14 cellular contexts compared by ENCODE assay signal in genomic region chr20:14830466-14830865, GRCh38.
DNase-seq lines count a peak whose midpoint lies in the region; ATAC-seq, FAIRE-seq and TF ChIP-seq lines count a peak whose summit lies in the region.
"Had no signal": no experiment of that assay in that cellular context is flagged by ENCODE, and none has a peak within 500 bp of the region (broad histone marks: within the 10 kb centered on the region; RNA-seq: fewer than 3 reads in every experiment).

No MANE protein-coding gene starts in this region.

- no peaks in the 10 kb centered on the region for H3K9me2 ChIP-seq in SK-N-SH

- H3K9ac ChIP-seq in SK-N-SH = no peak overlapping the region
- H3K9ac ChIP-seq: BLaER1 treated with 17β-estradiol and CSF1 and Interleukin-3, amounts not matched to agents 10 nM and 100 nM had no signal

- peak; percentile 69 for ATAC-seq in GM19455 (IDR thresholded peaks at IDR 0.05; ENCODE audit: unreplicated experiment)
- ATAC-seq in HG02973 (IDR thresholded peaks at IDR 0.05; ENCODE audit: unreplicated experiment) = peak; percentile 71
- ATAC-seq: left cardiac atrium, Right ventricle myocardium inferior had no signal

- H3F3A ChIP-seq in SK-N-SH (replicated peaks; ENCODE audit: insufficient read depth) = no peaks in the 10 kb centered on the region

- H3K4me2 ChIP-seq in SK-N-SH = no peak overlapping the region
- H3K4me2 ChIP-seq: BLaER1 treated with 17β-estradiol and CSF1 and Interleukin-3, amounts not matched to agents 10 nM and 100 nM had no signal

- no peak for TF ChIP-seq CTCF in SK-N-SH (IDR thresholded peaks at IDR 0.05)

- no peak for TF ChIP-seq POLR2A in GM12892 (IDR thresholded peaks at IDR 0.05; ENCODE audit: low read depth, low read length)

- H3K4me1 ChIP-seq in SK-N-SH (ENCODE audit: control insufficient read depth in 1 of 2, insufficient read depth in 2 of 2, low read depth in 1 of 2, low read length in 1 of 2) = no peaks in the 10 kb centered on the region
- H3K4me1 ChIP-seq: BLaER1 treated with 17β-estradiol and CSF1 and Interleukin-3, amounts not matched to agents 10 nM and 100 nM had no signal

- H3K4me3 ChIP-seq in SK-N-SH (ENCODE audit: low read depth in 2 of 2, low read length in 1 of 2) = no peak overlapping the region
- H3K4me3 ChIP-seq: BLaER1 treated with 17β-estradiol and CSF1 and Interleukin-3, amounts not matched to agents 10 nM and 100 nM had no signal

- no peaks in the 10 kb centered on the region for H3K9me3 ChIP-seq in SK-N-SH
- H3K9me3 ChIP-seq: BLaER1 treated with 17β-estradiol and CSF1 and Interleukin-3, amounts not matched to agents 10 nM and 100 nM had no signal

- H3K79me2 ChIP-seq in SK-N-SH (ENCODE audit: insufficient read depth) = no peaks in the 10 kb centered on the region

- H3K36me3 ChIP-seq in SK-N-SH (replicated peaks in 1 of 2; ENCODE audit: control insufficient read depth in 1 of 2, insufficient read depth in 2 of 2, low read length in 1 of 2) = no peaks in the 10 kb centered on the region
- H3K36me3 ChIP-seq: BLaER1 treated with 17β-estradiol and CSF1 and Interleukin-3, amounts not matched to agents 10 nM and 100 nM had no signal

- no peaks in the 10 kb centered on the region for H4K20me1 ChIP-seq in SK-N-SH (ENCODE audit: insufficient read depth)
- H4K20me1 ChIP-seq: BLaER1 treated with 17β-estradiol and CSF1 and Interleukin-3, amounts not matched to agents 10 nM and 100 nM had no signal

- H2AFZ ChIP-seq in SK-N-SH (ENCODE audit: low read depth) = no peak overlapping the region

- no peaks in the 10 kb centered on the region for H3K27me3 ChIP-seq in SK-N-SH (ENCODE audit: insufficient read depth)
- H3K27me3 ChIP-seq: BLaER1 treated with 17β-estradiol and CSF1 and Interleukin-3, amounts not matched to agents 10 nM and 100 nM had no signal

- no peak for TF ChIP-seq EP300 in SK-N-SH (IDR thresholded peaks at IDR 0.05; ENCODE audit: borderline replicate concordance in 1 of 2, low read depth in 1 of 2, low read length in 1 of 2)

- CTCF ChIA-PET in SK-N-SH (lab: Yijun Ruan, JAX) = no interaction called here

- peak; percentile 90 for FAIRE-seq in GM12892 (lab: Jason Lieb, UNC)

- DNase-seq in GM12892 (ENCODE audit: insufficient read length) (no peak), NCI-H1417 treated with DMSO at 0.1 percent for 48 hours (lab: John Stamatoyannopoulos, UW) (peak; percentile 41), SK-N-SH (no peak), NCI-H774 (lab: John Stamatoyannopoulos, UW) (no peak), amniotic stem cell (lab: John Stamatoyannopoulos, UW) (no peak)
- DNase-seq in activated naive CD4-positive, alpha-beta T cell (lab: John Stamatoyannopoulos, UW) = no peak
- DNase-seq: activated CD4-positive, alpha-beta T cell treated with anti-CD3 and anti-CD28 coated beads, Interleukin-2, amount 50 U/mL, for 1 hour; amygdala; erythroblast; left cardiac atrium had no signal

- 96% methylated on average over 2 of the region's 2 CpGs for WGBS in SK-N-SH (ENCODE audit: low lambda C conversion rate)

- POLR2A ChIA-PET in SK-N-SH (lab: Yijun Ruan, JAX) = no interaction called here

- no peak overlapping the region for H3K27ac ChIP-seq in SK-N-SH (ENCODE audit: low read depth in 2 of 2, low read length in 1 of 2)
- H3K27ac ChIP-seq: BLaER1 treated with 17β-estradiol and CSF1 and Interleukin-3, amounts not matched to agents 10 nM and 100 nM had no signal

- TF ChIP-seq RAD21 in SK-N-SH (IDR thresholded peaks at IDR 0.05; ENCODE audit: low read length) = no peak

TF ChIP-seq in SK-N-SH, 30 proteins besides CTCF, POLR2A, EP300 and RAD21:
- no peak for TF ChIP-seq FOSL2 (IDR thresholded peaks at IDR 0.05; ENCODE audit: borderline replicate concordance, low read depth)
- no peak for TF ChIP-seq GABPA (IDR thresholded peaks at IDR 0.05; ENCODE audit: low read depth)
- no peak for TF ChIP-seq IRF3 (IDR thresholded peaks at IDR 0.05; ENCODE audit: low read depth, low read length)
- no peak for TF ChIP-seq EZH2phosphoT487 (IDR thresholded peaks at IDR 0.05; ENCODE audit: borderline replicate concordance, low read depth)
- TF ChIP-seq ELF1 (IDR thresholded peaks at IDR 0.05) = no peak
- TF ChIP-seq POLR2AphosphoS5 (IDR thresholded peaks at IDR 0.05; ENCODE audit: low read depth, low read length) = no peak
- TF ChIP-seq ZBTB33 (IDR thresholded peaks at IDR 0.05; ENCODE audit: borderline replicate concordance, low read depth) = no peak
- no peak for TF ChIP-seq GATA2 (CRISPR knock-in tag; IDR thresholded peaks at IDR 0.05)
- TF ChIP-seq MXI1 (IDR thresholded peaks at IDR 0.05; ENCODE audit: low read depth, low read length) = no peak
- no peak for TF ChIP-seq RXRA (IDR thresholded peaks at IDR 0.05; ENCODE audit: borderline replicate concordance, low read depth)
- TF ChIP-seq PBX3 (IDR thresholded peaks at IDR 0.05) = no peak
- TF ChIP-seq TAF1 (IDR thresholded peaks at IDR 0.05; ENCODE audit: borderline replicate concordance, low read depth, low read length) = no peak
- TF ChIP-seq USF1 (IDR thresholded peaks at IDR 0.05; ENCODE audit: borderline replicate concordance, low read depth) = no peak
- no peak for TF ChIP-seq CHD2 (IDR thresholded peaks at IDR 0.05; ENCODE audit: low read length, partially characterized antibody)
- no peak for TF ChIP-seq NRF1 (IDR thresholded peaks at IDR 0.05; ENCODE audit: low read depth, low read length)
- no peak for TF ChIP-seq JUND (IDR thresholded peaks at IDR 0.05)
- TF ChIP-seq SIN3A (IDR thresholded peaks at IDR 0.05; ENCODE audit: borderline replicate concordance, low read depth, low read length) = no peak
TF ChIP-seq in SK-N-SH: peak in this region for 0.
